8 cellular contexts compared by ENCODE assay signal in genomic region chr9:107213561-107214028, GRCh38.
DNase-seq lines count a peak whose midpoint lies in the region; ATAC-seq and TF ChIP-seq lines count a peak whose summit lies in the region.

No MANE protein-coding gene starts in this region.

- H3K9me3 Mint-ChIP-seq in WTC11 = no peaks in the 10 kb centered on the region

- no peaks in the 10 kb centered on the region for H3K36me3 Mint-ChIP-seq in WTC11

- CTCF ChIA-PET in WTC11 (lab: Charles Lee) = no interaction called here

- ATAC-seq in GM19468 (IDR thresholded peaks at IDR 0.05; ENCODE audit: extremely low read depth, unreplicated experiment) (peak; percentile 75), HG03558 (IDR thresholded peaks at IDR 0.05; ENCODE audit: extremely low read depth, unreplicated experiment) (peak; percentile 91), WTC11 (peak; percentile 63)

- H3K27me3 Mint-ChIP-seq in WTC11 (ENCODE audit: low read depth) = no peaks in the 10 kb centered on the region; the same call in none of the 2 replicates

- no peak overlapping the region for H3K4me3 Mint-ChIP-seq in WTC11

- TF ChIP-seq CTCF in WTC11 (IDR thresholded peaks at IDR 0.05) (no peak), foreskin fibroblast (IDR thresholded peaks at IDR 0.05; ENCODE audit: low read depth, low read length) (no peak)

- H3K4me3 ChIP-seq in foreskin fibroblast (ENCODE audit: low read depth in 1 of 2, low read length in 2 of 2) = no peak overlapping the region

- H3K27ac Mint-ChIP-seq in WTC11 = no peak overlapping the region

- peaks cover 13% of the 10 kb centered on the region for H3K4me1 Mint-ChIP-seq in WTC11

- DNase-seq in DMS79 treated with DMSO at 0.1 percent for 48 hours (lab: John Stamatoyannopoulos, UW) = peak; percentile 49
- no peak for DNase-seq in WTC11 (ENCODE audit: low spot score)
- DNase-seq in foreskin fibroblast = peak; percentile 85 to 89
- DNase-seq in stimulated activated CD8-positive, alpha-beta memory T cell treated with anti-CD3 and anti-CD28 coated beads, Interleukin-7, amount 100 ng/mL, for 4 hours (ENCODE audit: low read depth in 2 of 2) = peak; percentile 13 to 25
- no peak for DNase-seq in NCI-H187 (lab: John Stamatoyannopoulos, UW)
- no peak for DNase-seq in SHP77 (lab: John Stamatoyannopoulos, UW)

- POLR2A ChIA-PET in WTC11 (lab: Charles Lee) = no interaction called here

TF ChIP-seq in WTC11, 78 proteins besides CTCF, POLR2A, EP300 and RAD21:
- TF ChIP-seq FOXK1 (CRISPR knock-in tag; IDR thresholded peaks at IDR 0.05) (no peak), NFE2L1 (CRISPR knock-in tag; IDR thresholded peaks at IDR 0.05) (no peak)
- TF ChIP-seq, protein P1, sequence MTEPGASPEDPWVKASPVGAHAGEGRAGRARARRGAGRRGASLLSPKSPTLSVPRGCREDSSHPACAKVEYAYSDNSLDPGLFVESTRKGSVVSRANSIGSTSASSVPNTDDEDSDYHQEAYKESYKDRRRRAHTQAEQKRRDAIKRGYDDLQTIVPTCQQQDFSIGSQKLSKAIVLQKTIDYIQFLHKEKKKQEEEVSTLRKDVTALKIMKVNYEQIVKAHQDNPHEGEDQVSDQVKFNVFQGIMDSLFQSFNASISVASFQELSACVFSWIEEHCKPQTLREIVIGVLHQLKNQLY (CRISPR knock-in tag; IDR thresholded peaks at IDR 0.05) = no peak
TF ChIP-seq in WTC11: peak in this region for 0.

Comparison
In these comparisons a context has a peak if more than half of its experiments do, and no peak if none do; other contexts are left out.
1. DNase-seq: peak in DMS79 treated with DMSO at 0.1 percent for 48 hours (single experiment), foreskin fibroblast (2 of 2) and stimulated activated CD8-positive, alpha-beta memory T cell treated with anti-CD3 and anti-CD28 coated beads, Interleukin-7, amount 100 ng/mL, for 4 hours (2 of 2); none in WTC11 (single experiment), NCI-H187 (0 of 2) and SHP77 (0 of 2).
2. Peak in every context shown above with its lines, with median percentiles within 50 percentile points of each other: ATAC-seq.